Comparison of ENCODE assay signal across 1 cellular context in genomic region chr5:179805529-179806249, GRCh38.
TF ChIP-seq lines count a peak whose summit lies in the region.

No MANE protein-coding gene starts in this region.

TF ChIP-seq in IMR-90, 13 proteins besides CTCF, POLR2A, EP300 and RAD21:
- TF ChIP-seq CHD1 (IDR thresholded peaks at IDR 0.05; ENCODE audit: low read depth, low read length) (no peak), MAFK (IDR thresholded peaks at IDR 0.05; ENCODE audit: low read depth, low read length) (no peak), NFE2L2 (IDR thresholded peaks at IDR 0.05; ENCODE audit: low read depth, low read length) (no peak), FOS (IDR thresholded peaks at IDR 0.05; ENCODE audit: low read depth, low read length) (no peak), CEBPB (IDR thresholded peaks at IDR 0.05; ENCODE audit: low read depth, low read length) (no peak), RCOR1 (IDR thresholded peaks at IDR 0.05; ENCODE audit: insufficient replicate concordance, low read length) (no peak), MXI1 (IDR thresholded peaks at IDR 0.05; ENCODE audit: borderline replicate concordance, low read depth, low read length) (peak; percentile 1; the same call in 1 of the 2 replicates), MAZ (IDR thresholded peaks at IDR 0.05; ENCODE audit: borderline replicate concordance, low read depth, low read length) (peak; percentile 31; the same call in 1 of the 2 replicates)
- TF ChIP-seq, protein P1, sequence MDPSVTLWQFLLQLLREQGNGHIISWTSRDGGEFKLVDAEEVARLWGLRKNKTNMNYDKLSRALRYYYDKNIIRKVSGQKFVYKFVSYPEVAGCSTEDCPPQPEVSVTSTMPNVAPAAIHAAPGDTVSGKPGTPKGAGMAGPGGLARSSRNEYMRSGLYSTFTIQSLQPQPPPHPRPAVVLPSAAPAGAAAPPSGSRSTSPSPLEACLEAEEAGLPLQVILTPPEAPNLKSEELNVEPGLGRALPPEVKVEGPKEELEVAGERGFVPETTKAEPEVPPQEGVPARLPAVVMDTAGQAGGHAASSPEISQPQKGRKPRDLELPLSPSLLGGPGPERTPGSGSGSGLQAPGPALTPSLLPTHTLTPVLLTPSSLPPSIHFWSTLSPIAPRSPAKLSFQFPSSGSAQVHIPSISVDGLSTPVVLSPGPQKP (IDR thresholded peaks at IDR 0.05; ENCODE audit: borderline replicate concordance, low read depth, low read length) = no peak
